ENCODE assay signal across 23 cellular contexts in genomic region chr16:48206594-48207242, GRCh38. TPM values are rescaled to one million over a fixed set of nuclear protein-coding genes. Genes with fewer than 3 reads are reported as not detected.
A peak's percentile ranks its signal among the peaks of the same experiment; 100 is the strongest.
DNase-seq lines count a peak whose midpoint lies in the region; ATAC-seq and TF ChIP-seq lines count a peak whose summit lies in the region.
"Had no signal": no experiment of that assay in that cellular context is flagged by ENCODE, and none has a peak within 500 bp of the region (broad histone marks: within the 10 kb centered on the region; RNA-seq: fewer than 3 reads in every experiment).

No MANE protein-coding gene starts in this region.

- H3K27ac ChIP-seq in RWPE2 (ENCODE audit: poor library complexity, severe bottlenecking) (no peak overlapping the region), foreskin keratinocyte (no peak overlapping the region)
- H3K27ac ChIP-seq: epithelial cell of prostate, SJSA1, stomach had no signal

- no peaks in the 10 kb centered on the region for H3K4me1 Mint-ChIP-seq in activated T-cell treated with anti-CD3 and anti-CD28 coated beads, Interleukin-2, amount 50 U/mL, for 4 hours (ENCODE audit: low read depth)
- H3K4me1 Mint-ChIP-seq in activated T-cell treated with anti-CD3 and anti-CD28 coated beads, Interleukin-2, amount 50 U/mL, for 24 hours (ENCODE audit: low read depth), result peaks cover 1% of the 10 kb centered on the region
- peaks cover 8% of the 10 kb centered on the region for H3K4me1 Mint-ChIP-seq in stimulated activated effector memory CD8-positive, alpha-beta T cell treated with anti-CD3 and anti-CD28 coated beads, Interleukin-12 subunit alpha, Interleukin-12 subunit beta, amount 100 ng/mL, for 72 hours
- H3K4me1 Mint-ChIP-seq: activated naive CD8-positive, alpha-beta T cell treated with anti-CD3 and anti-CD28 coated beads for 36 hours; brain; CD8-positive, alpha-beta memory T cell; mesothelial cell of epicardium had no signal

- no peaks in the 10 kb centered on the region for H3K9me3 Mint-ChIP-seq in activated T-cell treated with anti-CD3 and anti-CD28 coated beads, Interleukin-2, amount 50 U/mL, for 4 hours
- no peaks in the 10 kb centered on the region for H3K9me3 Mint-ChIP-seq in activated T-cell treated with anti-CD3 and anti-CD28 coated beads, Interleukin-2, amount 50 U/mL, for 24 hours
- H3K9me3 Mint-ChIP-seq in stimulated activated effector memory CD8-positive, alpha-beta T cell treated with anti-CD3 and anti-CD28 coated beads, Interleukin-12 subunit alpha, Interleukin-12 subunit beta, amount 100 ng/mL, for 72 hours, result no peaks in the 10 kb centered on the region
- H3K9me3 Mint-ChIP-seq: activated naive CD8-positive, alpha-beta T cell treated with anti-CD3 and anti-CD28 coated beads for 36 hours; brain; CD8-positive, alpha-beta memory T cell; dendritic cell treated with granulocyte-macrophage colony-stimulating factor and Interleukin-4, amounts not matched to agents 40 ng/mL and 50 ng/mL, for 4 days; mesothelial cell of epicardium had no signal

- no peak overlapping the region for H3K4me3 Mint-ChIP-seq in activated T-cell treated with anti-CD3 and anti-CD28 coated beads, Interleukin-2, amount 50 U/mL, for 4 hours
- H3K4me3 Mint-ChIP-seq in activated T-cell treated with anti-CD3 and anti-CD28 coated beads, Interleukin-2, amount 50 U/mL, for 24 hours, result no peak overlapping the region
- H3K4me3 Mint-ChIP-seq in stimulated activated effector memory CD8-positive, alpha-beta T cell treated with anti-CD3 and anti-CD28 coated beads, Interleukin-12 subunit alpha, Interleukin-12 subunit beta, amount 100 ng/mL, for 72 hours, result no peak overlapping the region
- H3K4me3 Mint-ChIP-seq: activated naive CD8-positive, alpha-beta T cell treated with anti-CD3 and anti-CD28 coated beads for 36 hours; brain; CD8-positive, alpha-beta memory T cell; dendritic cell treated with granulocyte-macrophage colony-stimulating factor and Interleukin-4, amounts not matched to agents 40 ng/mL and 50 ng/mL, for 4 days; mesothelial cell of epicardium had no signal

- no peak overlapping the region for H3K4me3 ChIP-seq in RWPE2 (ENCODE audit: severe bottlenecking)
- H3K4me3 ChIP-seq: SJSA1, stomach had no signal

- no peak for DNase-seq in activated T-cell treated with anti-CD3 and anti-CD28 coated beads, Interleukin-2, amount 50 U/mL, for 4 hours
- DNase-seq in activated T-cell treated with anti-CD3 and anti-CD28 coated beads, Interleukin-2, amount 50 U/mL, for 24 hours, result no peak
- DNase-seq in RWPE2 (ENCODE audit: low spot score), result no peak
- peak; percentile 20 to 64 for DNase-seq in foreskin keratinocyte
- no peak for DNase-seq in stimulated activated effector memory CD8-positive, alpha-beta T cell treated with anti-CD3 and anti-CD28 coated beads, Interleukin-12 subunit alpha, Interleukin-12 subunit beta, amount 100 ng/mL, for 72 hours (ENCODE audit: low spot score in 2 of 2)
- DNase-seq in NCI-H510A (lab: John Stamatoyannopoulos, UW), result no peak
- DNase-seq: activated CD4-positive, alpha-beta T cell treated with anti-CD3 and anti-CD28 coated beads for 4 hours; activated naive CD8-positive, alpha-beta T cell treated with anti-CD3 and anti-CD28 coated beads for 36 hours; activated T-cell treated with anti-CD3 and anti-CD28 coated beads for 4 hours; CD8-positive, alpha-beta memory T cell; kidney glomerular epithelial cell; NCI-H2029 treated with DMSO at 0.1 percent for 48 hours; NCI-H524; stomach had no signal

- H3K27me3 ChIP-seq in RWPE2 (ENCODE audit: insufficient read depth, poor library complexity, severe bottlenecking) (no peaks in the 10 kb centered on the region), foreskin keratinocyte (no peaks in the 10 kb centered on the region)

- peaks cover 10% of the 10 kb centered on the region for H3K4me1 ChIP-seq in RWPE2 (ENCODE audit: insufficient read depth, poor library complexity, severe bottlenecking)
- no peaks in the 10 kb centered on the region for H3K4me1 ChIP-seq in foreskin keratinocyte
- H3K4me1 ChIP-seq: SJSA1 had no signal

- peaks cover 10% of the 10 kb centered on the region for H3K27me3 Mint-ChIP-seq in activated T-cell treated with anti-CD3 and anti-CD28 coated beads, Interleukin-2, amount 50 U/mL, for 4 hours (ENCODE audit: low read depth)
- peaks cover 30% of the 10 kb centered on the region for H3K27me3 Mint-ChIP-seq in activated T-cell treated with anti-CD3 and anti-CD28 coated beads, Interleukin-2, amount 50 U/mL, for 24 hours

- no peak for TF ChIP-seq CTCF in RWPE2 (IDR thresholded peaks at IDR 0.05; ENCODE audit: poor library complexity, severe bottlenecking)
- TF ChIP-seq CTCF in foreskin keratinocyte (conservative IDR thresholded peaks at IDR 0.05), result no peak

- H3K9me3 ChIP-seq in RWPE2 (ENCODE audit: severe bottlenecking), result no peaks in the 10 kb centered on the region
- H3K9me3 ChIP-seq: SJSA1, stomach had no signal

- peak; percentile 41 to 46 for ATAC-seq in activated T-cell treated with anti-CD3 and anti-CD28 coated beads, Interleukin-2, amount 50 U/mL, for 4 hours
- ATAC-seq in RWPE2 (ENCODE audit: low read depth) (peak; percentile 82), foreskin keratinocyte (peak; percentile 89), GM19467 (IDR thresholded peaks at IDR 0.05; ENCODE audit: unreplicated experiment) (no peak), GM19023 (IDR thresholded peaks at IDR 0.05; ENCODE audit: unreplicated experiment) (no peak)
- ATAC-seq in stimulated activated effector memory CD8-positive, alpha-beta T cell treated with anti-CD3 and anti-CD28 coated beads, Interleukin-12 subunit alpha, Interleukin-12 subunit beta, amount 100 ng/mL, for 72 hours, result peak; percentile 91

- no peaks in the 10 kb centered on the region for H3K36me3 Mint-ChIP-seq in activated T-cell treated with anti-CD3 and anti-CD28 coated beads, Interleukin-2, amount 50 U/mL, for 4 hours (ENCODE audit: insufficient read depth)
- H3K36me3 Mint-ChIP-seq in activated T-cell treated with anti-CD3 and anti-CD28 coated beads, Interleukin-2, amount 50 U/mL, for 24 hours (ENCODE audit: low read depth), result no peaks in the 10 kb centered on the region
- no peaks in the 10 kb centered on the region for H3K36me3 Mint-ChIP-seq in stimulated activated effector memory CD8-positive, alpha-beta T cell treated with anti-CD3 and anti-CD28 coated beads, Interleukin-12 subunit alpha, Interleukin-12 subunit beta, amount 100 ng/mL, for 72 hours
- H3K36me3 Mint-ChIP-seq: activated naive CD8-positive, alpha-beta T cell treated with anti-CD3 and anti-CD28 coated beads for 36 hours; brain; CD8-positive, alpha-beta memory T cell; mesothelial cell of epicardium had no signal

- no peaks in the 10 kb centered on the region for H3K36me3 ChIP-seq in RWPE2 (ENCODE audit: low read depth)
- H3K36me3 ChIP-seq: SJSA1, stomach had no signal

- no peak overlapping the region for H3K27ac Mint-ChIP-seq in activated T-cell treated with anti-CD3 and anti-CD28 coated beads, Interleukin-2, amount 50 U/mL, for 24 hours
- H3K27ac Mint-ChIP-seq in stimulated activated effector memory CD8-positive, alpha-beta T cell treated with anti-CD3 and anti-CD28 coated beads, Interleukin-12 subunit alpha, Interleukin-12 subunit beta, amount 100 ng/mL, for 72 hours, result no peak overlapping the region
- H3K27ac Mint-ChIP-seq: activated naive CD8-positive, alpha-beta T cell treated with anti-CD3 and anti-CD28 coated beads for 36 hours; brain; CD8-positive, alpha-beta memory T cell; dendritic cell treated with granulocyte-macrophage colony-stimulating factor and Interleukin-4, amounts not matched to agents 40 ng/mL and 50 ng/mL, for 4 days; mesothelial cell of epicardium had no signal

RNA-seq across cellular contexts. Expression of gene LONP2, which starts 37.4 kb away (rescaled TPM):
- total RNA-seq in activated T-cell treated with anti-CD3 and anti-CD28 coated beads, Interleukin-2, amount 50 U/mL, for 4 hours, result 10 to 100 TPM; 50.5 to 57.6 (median 53.1) TPM
- 53.5 and 55.8 TPM in 2 replicates for total RNA-seq in foreskin keratinocyte
- 13.1 and 15.1 TPM in 2 replicates for polyA plus RNA-seq in foreskin keratinocyte

RNA-seq across cellular contexts. Expression of gene ABCC11, which starts 40.6 kb away (rescaled TPM):
- total RNA-seq in activated T-cell treated with anti-CD3 and anti-CD28 coated beads, Interleukin-2, amount 50 U/mL, for 4 hours, result under 1 TPM; 0.05 to 0.08 (median 0.08) TPM
- total RNA-seq in foreskin keratinocyte, result 0.10 and 0.11 TPM in 2 replicates
- polyA plus RNA-seq in foreskin keratinocyte, result 0.03 and 0.09 TPM in 2 replicates
- total RNA-seq: SJSA1 had no signal
- polyA plus RNA-seq: CD8-positive, alpha-beta memory T cell had no signal

RNA-seq across cellular contexts. Expression of gene ABCC12, which starts 50.9 kb away (rescaled TPM):
- total RNA-seq in activated T-cell treated with anti-CD3 and anti-CD28 coated beads, Interleukin-2, amount 50 U/mL, for 4 hours, result not detected
- not detected in 2 replicates for total RNA-seq in foreskin keratinocyte
- not detected in 2 replicates for polyA plus RNA-seq in foreskin keratinocyte
- total RNA-seq: activated naive CD8-positive, alpha-beta T cell treated with anti-CD3 and anti-CD28 coated beads for 36 hours; CD8-positive, alpha-beta memory T cell; mesothelial cell of epicardium; renal cortical epithelial cell; urinary bladder had no signal
- polyA plus RNA-seq: CD8-positive, alpha-beta memory T cell; urinary bladder had no signal

Comparison
In these comparisons a context has a peak if more than half of its experiments do, and no peak if none do; other contexts are left out.
1. ATAC-seq: peak in activated T-cell treated with anti-CD3 and anti-CD28 coated beads, Interleukin-2, amount 50 U/mL, for 4 hours (2 of 2), RWPE2 (single experiment), foreskin keratinocyte (single experiment) and stimulated activated effector memory CD8-positive, alpha-beta T cell treated with anti-CD3 and anti-CD28 coated beads, Interleukin-12 subunit alpha, Interleukin-12 subunit beta, amount 100 ng/mL, for 72 hours (single experiment); none in GM19467 (single experiment) and GM19023 (single experiment).
2. DNase-seq: peak in foreskin keratinocyte (2 of 2); none in activated T-cell treated with anti-CD3 and anti-CD28 coated beads, Interleukin-2, amount 50 U/mL, for 4 hours (single experiment), activated T-cell treated with anti-CD3 and anti-CD28 coated beads, Interleukin-2, amount 50 U/mL, for 24 hours (single experiment), RWPE2 (single experiment), stimulated activated effector memory CD8-positive, alpha-beta T cell treated with anti-CD3 and anti-CD28 coated beads, Interleukin-12 subunit alpha, Interleukin-12 subunit beta, amount 100 ng/mL, for 72 hours (0 of 2) and NCI-H510A (single experiment).